In the genomic region with DNA sequence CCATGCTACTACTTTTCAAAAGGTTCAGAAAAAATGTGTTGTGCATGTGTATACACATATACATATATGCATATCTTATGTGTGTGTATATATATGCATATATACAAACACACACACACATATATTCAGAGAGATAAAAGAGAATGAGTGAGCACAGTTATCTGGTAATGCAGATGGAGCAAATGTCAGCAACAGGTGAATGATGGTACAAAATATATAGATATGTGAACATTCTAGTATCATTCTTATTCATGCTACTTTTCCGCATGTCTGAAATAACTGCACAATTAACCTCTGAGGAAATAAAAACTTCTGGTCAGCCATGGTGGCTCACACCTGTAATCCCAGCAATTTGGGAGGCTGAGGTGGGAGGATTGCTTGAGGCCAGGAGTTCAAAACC, we compare ENCODE assay signal across 24 cellular contexts.
"Had no signal": no experiment of that assay in that cellular context is flagged by ENCODE, and none has a peak within 500 bp of the region (broad histone marks: within the 10 kb centered on the region; RNA-seq: fewer than 3 reads in every experiment).

No MANE protein-coding gene starts in this region.

- DNase-seq: activated CD4-positive, alpha-beta T cell treated with anti-CD3 and anti-CD28 coated beads, Interleukin-2, amount 50 U/mL, for 1 hour; activated CD4-positive, CD25-positive, alpha-beta regulatory T cell treated with anti-CD3 and anti-CD28 coated beads, Interleukin-2, amount 50 U/mL, for 72 hours; activated CD8-positive, alpha-beta memory T cell treated with anti-CD3 and anti-CD28 coated beads, Interleukin-2, amount 10 ng/mL, durations not matched to agents 7 days and 5 days; activated CD8-positive, alpha-beta T cell treated with anti-CD3 and anti-CD28 coated beads, Interleukin-2, amount 10 ng/mL, durations not matched to agents 7 days and 5 days; activated effector memory CD4-positive, alpha-beta T cell treated with Interleukin-2 at 50 U/mL for 16 hours; activated naive CD4-positive, alpha-beta T cell treated with Interleukin-2 at 50 U/mL for 16 hours; activated T-cell treated with anti-CD3 and anti-CD28 coated beads, Interleukin-2, amount 50 U/mL, for 48 hours; anterior cingulate cortex; body of pancreas; cortex of kidney; effector memory CD8-positive, alpha-beta T cell; left ventricle myocardium superior; mammary epithelial cell; midbrain; naive thymus-derived CD4-positive, alpha-beta T cell; ovary; stimulated activated CD4-positive, alpha-beta T cell treated with anti-CD3 and anti-CD28 coated beads, Interleukin-4, amount 100 ng/mL, for 24 hours; T-helper 2 cell; upper lobe of right lung had no signal

- FAIRE-seq: frontal cortex, islet of Langerhans had no signal

- H3K36me3 ChIP-seq: esophagus muscularis mucosa, ovary, upper lobe of right lung had no signal

- ATAC-seq: activated CD8-positive, alpha-beta memory T cell treated with anti-CD3 and anti-CD28 coated beads, Interleukin-2, amount 10 ng/mL, durations not matched to agents 7 days and 5 days; activated CD8-positive, alpha-beta T cell treated with anti-CD3 and anti-CD28 coated beads, Interleukin-2, amount 10 ng/mL, durations not matched to agents 7 days and 5 days; effector memory CD8-positive, alpha-beta T cell; naive thymus-derived CD4-positive, alpha-beta T cell; stimulated activated effector memory CD8-positive, alpha-beta T cell treated with anti-CD3 and anti-CD28 coated beads, Interleukin-12 subunit alpha, Interleukin-12 subunit beta, amount 100 ng/mL, for 72 hours; upper lobe of right lung had no signal

- H3K9me3 ChIP-seq: body of pancreas, esophagus muscularis mucosa, ovary, upper lobe of right lung had no signal

- H3K4me3 ChIP-seq: body of pancreas, esophagus muscularis mucosa, ovary, skin epidermis, upper lobe of right lung had no signal

- H3K27ac ChIP-seq: body of pancreas, ovary, skin epidermis had no signal

- H3K27me3 ChIP-seq: body of pancreas, esophagus muscularis mucosa, ovary, upper lobe of right lung had no signal
